9 cellular contexts compared by ENCODE assay signal in genomic region chr11:69640260-69640994, GRCh38. TPM values are rescaled to one million over a fixed set of nuclear protein-coding genes. Genes with fewer than 3 reads are reported as not detected.
DNase-seq lines count a peak whose midpoint lies in the region; TF ChIP-seq lines count a peak whose summit lies in the region.
"Had no signal": no experiment of that assay in that cellular context is flagged by ENCODE, and none has a peak within 500 bp of the region (broad histone marks: within the 10 kb centered on the region; RNA-seq: fewer than 3 reads in every experiment).

No MANE protein-coding gene starts in this region.

- no peaks in the 10 kb centered on the region for H3K9me3 Mint-ChIP-seq in osteocyte (ENCODE audit: unreplicated experiment)

- H3K4me1 ChIP-seq in SJCRH30 = peaks cover 4% of the 10 kb centered on the region; the same call in 1 of the 2 replicates

- peak; percentile 55 for DNase-seq in ELF-1 (ENCODE audit: low read depth, low spot score)
- no peak for DNase-seq in SJCRH30
- peak; percentile 42 for DNase-seq in fibroblast of peridontal ligament (ENCODE audit: extremely low read depth)
- DNase-seq in osteocyte (ENCODE audit: extremely low spot score, unreplicated experiment) = no peak
- DNase-seq in ureter (ENCODE audit: low spot score) = no peak
- no peak for DNase-seq in NCI-H2196 treated with DMSO at 0.1 percent for 48 hours (lab: John Stamatoyannopoulos, UW; ENCODE audit: unreplicated experiment)
- no peak for DNase-seq in NCI-H2081 treated with DMSO at 0.1 percent for 48 hours (lab: John Stamatoyannopoulos, UW)
- no peak for DNase-seq in NCI-H2107 treated with DMSO at 0.1 percent for 48 hours (lab: John Stamatoyannopoulos, UW; ENCODE audit: unreplicated experiment)

- peaks cover 44% of the 10 kb centered on the region for H3K4me1 Mint-ChIP-seq in osteocyte (ENCODE audit: unreplicated experiment)

- H3K4me3 ChIP-seq in SJCRH30 = peak overlapping the region; percentile 91

- no peaks in the 10 kb centered on the region for H3K27me3 ChIP-seq in SJCRH30

- peak overlapping the region; percentile 85 for H3K27ac ChIP-seq in SJCRH30
- H3K27ac ChIP-seq: KMS-11 had no signal

- no peaks in the 10 kb centered on the region for H3K9me3 ChIP-seq in SJCRH30 (replicated peaks)

- peak overlapping the region; percentile 81 for H3K4me3 Mint-ChIP-seq in osteocyte (ENCODE audit: unreplicated experiment)

- H3K36me3 Mint-ChIP-seq in osteocyte (ENCODE audit: unreplicated experiment) = peaks cover 5% of the 10 kb centered on the region

- H3K27ac Mint-ChIP-seq in osteocyte (ENCODE audit: unreplicated experiment) = peak overlapping the region; percentile 66

- TF ChIP-seq CTCF in osteocyte (IDR thresholded peaks at IDR 0.05) = no peak

- H3K36me3 ChIP-seq in SJCRH30 = peaks cover 4% of the 10 kb centered on the region; the same call in 1 of the 2 replicates

- H3K27me3 Mint-ChIP-seq in osteocyte (ENCODE audit: unreplicated experiment) = no peaks in the 10 kb centered on the region

RNA-seq across cellular contexts. Expression of gene CCND1, which starts 0.5 kb away (rescaled TPM):
- total RNA-seq in SJCRH30 (2014; rRNA removed; shearing (Covaris generic)) = 80.3 and 81.9 TPM in 2 replicates
- total RNA-seq in osteocyte (180 and 183 TPM in 2 replicates), ureter (203 TPM)

RNA-seq across cellular contexts. Expression of gene LTO1, which starts 34.7 kb away (rescaled TPM):
- 19.4 and 22.3 TPM in 2 replicates for total RNA-seq in SJCRH30 (2014; rRNA removed; shearing (Covaris generic))
- total RNA-seq in osteocyte = 18.9 and 21.4 TPM in 2 replicates
- 42.1 TPM for total RNA-seq in ureter

Comparison
In these comparisons a context has a peak if more than half of its experiments do, and no peak if none do; other contexts are left out.
1. DNase-seq: peak in ELF-1 (single experiment) and fibroblast of peridontal ligament (single experiment); none in SJCRH30 (0 of 2), osteocyte (single experiment), ureter (single experiment), NCI-H2196 treated with DMSO at 0.1 percent for 48 hours (single experiment), NCI-H2081 treated with DMSO at 0.1 percent for 48 hours (single experiment) and NCI-H2107 treated with DMSO at 0.1 percent for 48 hours (single experiment).